ENCODE assay signal across 1 cellular context in genomic region chr1:25247829-25248754, GRCh38.
A peak's percentile ranks its signal among the peaks of the same experiment; 100 is the strongest.
TF ChIP-seq lines count a peak whose summit lies in the region.

No MANE protein-coding gene starts in this region.

TF ChIP-seq in HepG2, 621 proteins besides CTCF, POLR2A, EP300 and RAD21:
- TF ChIP-seq ZNF737 (CRISPR knock-in tag; IDR thresholded peaks at IDR 0.05; ENCODE audit: borderline replicate concordance) (no peak), POLR2AphosphoS5 (IDR thresholded peaks at IDR 0.05; ENCODE audit: low read depth, low read length) (no peak), ZNF225 (CRISPR knock-in tag; IDR thresholded peaks at IDR 0.05) (0 out of 2 replicates have a peak, but pooled peaks have one; percentile 16), HNF4A (CRISPR knock-in tag; IDR thresholded peaks at IDR 0.05) (0 out of 2 replicates have a peak, but pooled peaks have one; percentile 3), ZNF839 (CRISPR knock-in tag; IDR thresholded peaks at IDR 0.05; ENCODE audit: borderline replicate concordance) (0 out of 2 replicates have a peak, but pooled peaks have one; percentile 42), ZNF543 (CRISPR knock-in tag; IDR thresholded peaks at IDR 0.05) (no peak), MAZ (IDR thresholded peaks at IDR 0.05; ENCODE audit: borderline replicate concordance, low read depth, low read length) (peak; percentile 8; the same call in 1 of the 2 replicates), MAZ (CRISPR knock-in tag; IDR thresholded peaks at IDR 0.05; ENCODE audit: low read depth) (0 out of 2 replicates have a peak, but pooled peaks have one; percentile 60), ZNF567 (CRISPR knock-in tag; IDR thresholded peaks at IDR 0.05; ENCODE audit: borderline replicate concordance) (peak; percentile 20; the same call in 1 of the 2 replicates), STAT6 (CRISPR knock-in tag; IDR thresholded peaks at IDR 0.05; ENCODE audit: borderline replicate concordance) (peak; percentile 76; the same call in 1 of the 2 replicates), RELA (CRISPR knock-in tag; IDR thresholded peaks at IDR 0.05) (no peak), SNAI1 (CRISPR knock-in tag; IDR thresholded peaks at IDR 0.05; ENCODE audit: borderline replicate concordance) (no peak), ZGPAT (CRISPR knock-in tag; IDR thresholded peaks at IDR 0.05) (0 out of 2 replicates have a peak, but pooled peaks have one; percentile 0), PITX1 (CRISPR knock-in tag; IDR thresholded peaks at IDR 0.05) (peak; percentile 34; the same call in 1 of the 2 replicates), PHF20 (CRISPR knock-in tag; IDR thresholded peaks at IDR 0.05) (no peak), ZNF350 (CRISPR knock-in tag; IDR thresholded peaks at IDR 0.05; ENCODE audit: borderline replicate concordance, low read depth) (0 out of 2 replicates have a peak, but pooled peaks have one; percentile 1), UBTF (CRISPR knock-in tag; IDR thresholded peaks at IDR 0.05) (peak; percentile 92), ZEB1 (IDR thresholded peaks at IDR 0.05; ENCODE audit: insufficient replicate concordance, low read depth) (peak; percentile 18), HNRNPL (IDR thresholded peaks at IDR 0.05; ENCODE audit: low read depth, low read length) (peak; percentile 40; the same call in 1 of the 2 replicates), HES4 (CRISPR knock-in tag; IDR thresholded peaks at IDR 0.05; ENCODE audit: borderline replicate concordance) (0 out of 2 replicates have a peak, but pooled peaks have one; percentile 0), HNRNPK (IDR thresholded peaks at IDR 0.05; ENCODE audit: low read depth, low read length, poor library complexity, severe bottlenecking) (peak; percentile 12), ZNF12 (CRISPR knock-in tag; IDR thresholded peaks at IDR 0.05) (0 out of 2 replicates have a peak, but pooled peaks have one; percentile 2), FOXC1 (CRISPR knock-in tag; IDR thresholded peaks at IDR 0.05; ENCODE audit: borderline replicate concordance) (0 out of 2 replicates have a peak, but pooled peaks have one; percentile 3), ISX (CRISPR knock-in tag; conservative IDR thresholded peaks at IDR 0.05) (0 out of 2 replicates have a peak, but pooled peaks have one; percentile 18), YY1 (IDR thresholded peaks at IDR 0.05; ENCODE audit: insufficient read depth, insufficient replicate concordance, low read depth, low read length) (peak; percentile 40), ZXDC (CRISPR knock-in tag; IDR thresholded peaks at IDR 0.05) (0 out of 2 replicates have a peak, but pooled peaks have one; percentile 6), STAG1 (CRISPR knock-in tag; IDR thresholded peaks at IDR 0.05) (peak; percentile 45; the same call in 1 of the 2 replicates), HNF4G (IDR thresholded peaks at IDR 0.05; ENCODE audit: borderline replicate concordance, low read depth, low read length) (no peak), HNF4G (CRISPR knock-in tag; IDR thresholded peaks at IDR 0.05; ENCODE audit: borderline replicate concordance, low read depth) (0 out of 2 replicates have a peak, but pooled peaks have one; percentile 18), ZBTB10 (CRISPR knock-in tag; IDR thresholded peaks at IDR 0.05; ENCODE audit: borderline replicate concordance) (0 out of 2 replicates have a peak, but pooled peaks have one; percentile 43), ZNF777 (CRISPR knock-in tag; IDR thresholded peaks at IDR 0.05) (peak; percentile 14; the same call in 1 of the 2 replicates), FLYWCH1 (CRISPR knock-in tag; IDR thresholded peaks at IDR 0.05) (no peak)
- TF ChIP-seq, protein P1, sequence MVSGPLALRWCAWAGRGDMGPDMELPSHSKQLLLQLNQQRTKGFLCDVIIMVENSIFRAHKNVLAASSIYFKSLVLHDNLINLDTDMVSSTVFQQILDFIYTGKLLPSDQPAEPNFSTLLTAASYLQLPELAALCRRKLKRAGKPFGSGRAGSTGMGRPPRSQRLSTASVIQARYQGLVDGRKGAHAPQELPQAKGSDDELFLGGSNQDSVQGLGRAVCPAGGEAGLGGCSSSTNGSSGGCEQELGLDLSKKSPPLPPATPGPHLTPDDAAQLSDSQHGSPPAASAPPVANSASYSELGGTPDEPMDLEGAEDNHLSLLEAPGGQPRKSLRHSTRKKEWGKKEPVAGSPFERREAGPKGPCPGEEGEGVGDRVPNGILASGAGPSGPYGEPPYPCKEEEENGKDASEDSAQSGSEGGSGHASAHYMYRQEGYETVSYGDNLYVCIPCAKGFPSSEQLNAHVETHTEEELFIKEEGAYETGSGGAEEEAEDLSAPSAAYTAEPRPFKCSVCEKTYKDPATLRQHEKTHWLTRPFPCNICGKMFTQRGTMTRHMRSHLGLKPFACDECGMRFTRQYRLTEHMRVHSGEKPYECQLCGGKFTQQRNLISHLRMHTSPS (CRISPR knock-in tag; IDR thresholded peaks at IDR 0.05; ENCODE audit: low read depth), result peak; percentile 50; the same call in 1 of the 2 replicates
- TF ChIP-seq, protein P2, sequence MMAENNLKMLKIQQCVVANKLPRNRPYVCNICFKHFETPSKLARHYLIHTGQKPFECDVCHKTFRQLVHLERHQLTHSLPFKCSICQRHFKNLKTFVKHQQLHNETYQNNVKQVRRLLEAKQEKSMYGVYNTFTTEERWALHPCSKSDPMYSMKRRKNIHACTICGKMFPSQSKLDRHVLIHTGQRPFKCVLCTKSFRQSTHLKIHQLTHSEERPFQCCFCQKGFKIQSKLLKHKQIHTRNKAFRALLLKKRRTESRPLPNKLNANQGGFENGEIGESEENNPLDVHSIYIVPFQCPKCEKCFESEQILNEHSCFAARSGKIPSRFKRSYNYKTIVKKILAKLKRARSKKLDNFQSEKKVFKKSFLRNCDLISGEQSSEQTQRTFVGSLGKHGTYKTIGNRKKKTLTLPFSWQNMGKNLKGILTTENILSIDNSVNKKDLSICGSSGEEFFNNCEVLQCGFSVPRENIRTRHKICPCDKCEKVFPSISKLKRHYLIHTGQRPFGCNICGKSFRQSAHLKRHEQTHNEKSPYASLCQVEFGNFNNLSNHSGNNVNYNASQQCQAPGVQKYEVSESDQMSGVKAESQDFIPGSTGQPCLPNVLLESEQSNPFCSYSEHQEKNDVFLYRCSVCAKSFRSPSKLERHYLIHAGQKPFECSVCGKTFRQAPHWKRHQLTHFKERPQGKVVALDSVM (CRISPR knock-in tag; IDR thresholded peaks at IDR 0.05), result peak; percentile 65; the same call in 1 of the 2 replicates
- TF ChIP-seq, protein P3, sequence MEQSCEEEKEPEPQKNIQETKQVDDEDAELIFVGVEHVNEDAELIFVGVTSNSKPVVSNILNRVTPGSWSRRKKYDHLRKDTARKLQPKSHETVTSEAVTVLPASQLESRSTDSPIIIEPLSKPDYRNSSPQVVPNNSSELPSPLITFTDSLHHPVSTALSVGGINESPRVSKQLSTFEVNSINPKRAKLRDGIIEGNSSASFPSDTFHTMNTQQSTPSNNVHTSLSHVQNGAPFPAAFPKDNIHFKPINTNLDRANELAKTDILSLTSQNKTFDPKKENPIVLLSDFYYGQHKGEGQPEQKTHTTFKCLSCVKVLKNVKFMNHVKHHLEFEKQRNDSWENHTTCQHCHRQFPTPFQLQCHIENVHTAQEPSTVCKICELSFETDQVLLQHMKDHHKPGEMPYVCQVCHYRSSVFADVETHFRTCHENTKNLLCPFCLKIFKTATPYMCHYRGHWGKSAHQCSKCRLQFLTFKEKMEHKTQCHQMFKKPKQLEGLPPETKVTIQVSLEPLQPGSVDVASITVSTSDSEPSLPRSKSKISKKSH (CRISPR knock-in tag; IDR thresholded peaks at IDR 0.05; ENCODE audit: borderline replicate concordance), result no peak
